Comparison of ENCODE assay signal across 18 cellular contexts in genomic region chr5:175598774-175599173, GRCh38. TPM values are rescaled to one million over a fixed set of nuclear protein-coding genes. Genes with fewer than 3 reads are reported as not detected.
DNase-seq lines count a peak whose midpoint lies in the region; ATAC-seq and TF ChIP-seq lines count a peak whose summit lies in the region.
"Had no signal": no experiment of that assay in that cellular context is flagged by ENCODE, and none has a peak within 500 bp of the region (broad histone marks: within the 10 kb centered on the region; RNA-seq: fewer than 3 reads in every experiment).

No MANE protein-coding gene starts in this region.

- no peak for DNase-seq in activated naive CD8-positive, alpha-beta T cell treated with anti-CD3 and anti-CD28 coated beads, Interleukin-2, amount 50 U/mL, for 24 hours
- no peak for DNase-seq in activated naive CD8-positive, alpha-beta T cell treated with anti-CD3 and anti-CD28 coated beads for 36 hours
- DNase-seq in cardiac muscle cell (ENCODE audit: low read depth in 1 of 2, low spot score in 1 of 2) (peak in 1 of 2 donors; percentile 78), left ventricle myocardium inferior (no peak), islet precursor cell (peak; percentile 12), transverse colon (no peak)
- DNase-seq: AML-193; Caco-2; CD4-positive, alpha-beta T cell; GM23248; HCEC 1CT had no signal

- TF ChIP-seq EP300 in transverse colon (IDR thresholded peaks at IDR 0.05; ENCODE audit: low read depth): no peak

- no peaks in the 10 kb centered on the region for H3K36me3 ChIP-seq in cardiac muscle cell
- H3K36me3 ChIP-seq in left ventricle myocardium inferior: no peaks in the 10 kb centered on the region
- no peaks in the 10 kb centered on the region for H3K36me3 ChIP-seq in transverse colon

- H3K4me1 ChIP-seq in cardiac muscle cell (ENCODE audit: low read depth) (peaks cover 48% of the 10 kb centered on the region), left ventricle myocardium inferior (peaks cover 26% of the 10 kb centered on the region), transverse colon (no peaks in the 10 kb centered on the region)
- H3K4me1 ChIP-seq: A549, Caco-2 had no signal

- H3K4me3 ChIP-seq in cardiac muscle cell (no peak overlapping the region), left ventricle myocardium inferior (peak overlapping the region; percentile 33), transverse colon (no peak overlapping the region)
- H3K4me3 ChIP-seq: A549, GM23248 had no signal

- no peak for TF ChIP-seq POLR2A in transverse colon (IDR thresholded peaks at IDR 0.05)

- H3K27me3 Mint-ChIP-seq in activated naive CD8-positive, alpha-beta T cell treated with anti-CD3 and anti-CD28 coated beads, Interleukin-2, amount 50 U/mL, for 24 hours: peaks cover 6% of the 10 kb centered on the region
- H3K27me3 Mint-ChIP-seq in activated naive CD8-positive, alpha-beta T cell treated with anti-CD3 and anti-CD28 coated beads for 36 hours: peaks cover 15% of the 10 kb centered on the region
- H3K27me3 Mint-ChIP-seq: CD4-positive, alpha-beta T cell had no signal

- no peaks in the 10 kb centered on the region for H3K9me3 ChIP-seq in cardiac muscle cell (ENCODE audit: low read depth)
- no peaks in the 10 kb centered on the region for H3K9me3 ChIP-seq in left ventricle myocardium inferior (replicated peaks)
- no peaks in the 10 kb centered on the region for H3K9me3 ChIP-seq in transverse colon
- H3K9me3 ChIP-seq: A549, Caco-2 had no signal

- ATAC-seq in activated naive CD8-positive, alpha-beta T cell treated with anti-CD3 and anti-CD28 coated beads, Interleukin-2, amount 50 U/mL, for 24 hours: no peak
- ATAC-seq in HG02759 (IDR thresholded peaks at IDR 0.05; ENCODE audit: unreplicated experiment): no peak
- ATAC-seq in HG02884 (IDR thresholded peaks at IDR 0.05; ENCODE audit: unreplicated experiment): no peak
- ATAC-seq: HepG2 had no signal

- 80 to 84% methylated on average over 7 of the region's 7 CpGs for WGBS in transverse colon (ENCODE audit: low coverage in 1 of 2), 2 donors

- no peak overlapping the region for H3K4me3 Mint-ChIP-seq in activated naive CD8-positive, alpha-beta T cell treated with anti-CD3 and anti-CD28 coated beads, Interleukin-2, amount 50 U/mL, for 24 hours
- H3K4me3 Mint-ChIP-seq in activated naive CD8-positive, alpha-beta T cell treated with anti-CD3 and anti-CD28 coated beads for 36 hours: no peak overlapping the region
- H3K4me3 Mint-ChIP-seq: CD4-positive, alpha-beta T cell had no signal

- intact Hi-C loops in left ventricle myocardium inferior (cut with micrococcal nuclease): no loop called here
- intact Hi-C loops in transverse colon (cut with DNase I; ENCODE audit: low total_unique reads): no loop called here

- peaks cover 6% of the 10 kb centered on the region for H3K4me1 Mint-ChIP-seq in activated naive CD8-positive, alpha-beta T cell treated with anti-CD3 and anti-CD28 coated beads, Interleukin-2, amount 50 U/mL, for 24 hours
- peaks cover 2% of the 10 kb centered on the region for H3K4me1 Mint-ChIP-seq in activated naive CD8-positive, alpha-beta T cell treated with anti-CD3 and anti-CD28 coated beads for 36 hours

- no peaks in the 10 kb centered on the region for H3K9me3 Mint-ChIP-seq in activated naive CD8-positive, alpha-beta T cell treated with anti-CD3 and anti-CD28 coated beads, Interleukin-2, amount 50 U/mL, for 24 hours
- peaks cover 4% of the 10 kb centered on the region for H3K9me3 Mint-ChIP-seq in activated naive CD8-positive, alpha-beta T cell treated with anti-CD3 and anti-CD28 coated beads for 36 hours
- H3K9me3 Mint-ChIP-seq: CD4-positive, alpha-beta T cell had no signal

- no peaks in the 10 kb centered on the region for H3K36me3 Mint-ChIP-seq in activated naive CD8-positive, alpha-beta T cell treated with anti-CD3 and anti-CD28 coated beads, Interleukin-2, amount 50 U/mL, for 24 hours (ENCODE audit: low read depth)
- H3K36me3 Mint-ChIP-seq in activated naive CD8-positive, alpha-beta T cell treated with anti-CD3 and anti-CD28 coated beads for 36 hours: no peaks in the 10 kb centered on the region

- H3K27ac ChIP-seq in cardiac muscle cell: peak overlapping the region; percentile 95
- H3K27ac ChIP-seq in left ventricle myocardium inferior (replicated peaks): peak overlapping the region; percentile 88
- H3K27ac ChIP-seq in transverse colon: no peak overlapping the region
- H3K27ac ChIP-seq: 22Rv1, A549, C4-2B, GM23248 had no signal

- H3K27ac Mint-ChIP-seq in activated naive CD8-positive, alpha-beta T cell treated with anti-CD3 and anti-CD28 coated beads, Interleukin-2, amount 50 U/mL, for 24 hours: peak overlapping the region; percentile 2
- H3K27ac Mint-ChIP-seq in activated naive CD8-positive, alpha-beta T cell treated with anti-CD3 and anti-CD28 coated beads for 36 hours: no peak overlapping the region
- H3K27ac Mint-ChIP-seq: CD4-positive, alpha-beta T cell had no signal

- in situ Hi-C loops in transverse colon (cut with MboI; ENCODE audit: low pct_ligation_motif_present in 1 of 4, low pct_unique_long_range_greater_than_20kb in 1 of 4, low sequenced_read_pairs in 3 of 4): no loop called here

- H3K27me3 ChIP-seq in cardiac muscle cell (no peaks in the 10 kb centered on the region), left ventricle myocardium inferior (ENCODE audit: low read depth) (peaks cover 6% of the 10 kb centered on the region), transverse colon (peaks cover 3% of the 10 kb centered on the region)

- TF ChIP-seq CTCF in cardiac muscle cell (IDR thresholded peaks at IDR 0.05; ENCODE audit: low read depth, low read length): no peak
- no peak for TF ChIP-seq CTCF in left ventricle myocardium inferior (IDR thresholded peaks at IDR 0.05; ENCODE audit: borderline replicate concordance)
- TF ChIP-seq CTCF in transverse colon (IDR thresholded peaks at IDR 0.05): no peak

RNA-seq across cellular contexts. Expression of gene HRH2, which starts 59.1 kb away (rescaled TPM):
- 10 to 100 TPM; 40.2 to 41.2 TPM for total RNA-seq in activated naive CD8-positive, alpha-beta T cell treated with anti-CD3 and anti-CD28 coated beads for 36 hours
- total RNA-seq in cardiac muscle cell: 15.6 and 23.3 TPM in 2 replicates
- polyA plus RNA-seq in cardiac muscle cell: 12.7 and 19.1 TPM in 2 replicates
- 47.7 TPM for total RNA-seq in left ventricle myocardium inferior
- total RNA-seq in transverse colon: 1 to 10 TPM in 1 of 4 donors, under 1 TPM in 3; 0.20 to 1.5 (median 0.74) TPM
- total RNA-seq: Caco-2, GM23248, HepG2 had no signal
- polyA plus RNA-seq: BJ, GM23248, HepG2 had no signal

Comparison
In these comparisons a context has a peak if more than half of its experiments do, and no peak if none do; other contexts are left out.
1. H3K27ac ChIP-seq: peak in cardiac muscle cell (single experiment) and left ventricle myocardium inferior (single experiment); none in transverse colon (0 of 4).